ENCODE assay signal across 15 cellular contexts in genomic region chr15:65666257-65666656, GRCh38. TPM values are rescaled to one million over a fixed set of nuclear protein-coding genes. Genes with fewer than 3 reads are reported as not detected.
A peak's percentile ranks its signal among the peaks of the same experiment; 100 is the strongest.
DNase-seq lines count a peak whose midpoint lies in the region; ATAC-seq, FAIRE-seq and TF ChIP-seq lines count a peak whose summit lies in the region.
"Had no signal": no experiment of that assay in that cellular context is flagged by ENCODE, and none has a peak within 500 bp of the region (broad histone marks: within the 10 kb centered on the region; RNA-seq: fewer than 3 reads in every experiment).

No MANE protein-coding gene starts in this region.

- H3K9me3 ChIP-seq in endothelial cell of umbilical vein (replicated peaks; ENCODE audit: control insufficient read depth, insufficient read depth, low read length), result no peaks in the 10 kb centered on the region
- H3K9me3 ChIP-seq in HepG2 (ENCODE audit: low read length), result no peaks in the 10 kb centered on the region
- H3K9me3 ChIP-seq: heart left ventricle, ovary had no signal

- no peak for ATAC-seq in naive thymus-derived CD8-positive, alpha-beta T cell
- ATAC-seq in HepG2, result no peak
- ATAC-seq: heart left ventricle; stimulated activated effector memory CD8-positive, alpha-beta T cell treated with anti-CD3 and anti-CD28 coated beads, Interleukin-12 subunit alpha, Interleukin-12 subunit beta, amount 100 ng/mL, for 72 hours had no signal

- H3K79me2 ChIP-seq in endothelial cell of umbilical vein (ENCODE audit: control insufficient read depth, insufficient read depth, low read length), result no peaks in the 10 kb centered on the region
- no peaks in the 10 kb centered on the region for H3K79me2 ChIP-seq in HepG2 (ENCODE audit: insufficient read depth, low read length)

- H4K20me1 ChIP-seq in endothelial cell of umbilical vein (replicated peaks; ENCODE audit: control insufficient read depth, extremely low read depth, insufficient read depth, low read length), result no peaks in the 10 kb centered on the region
- no peaks in the 10 kb centered on the region for H4K20me1 ChIP-seq in HepG2 (ENCODE audit: insufficient read depth, low read length)

- no peak for FAIRE-seq in endothelial cell of umbilical vein (lab: Jason Lieb, UNC)
- no peak for FAIRE-seq in HepG2 (lab: Jason Lieb, UNC)

- H3K36me3 Mint-ChIP-seq in naive thymus-derived CD8-positive, alpha-beta T cell, result peaks cover 0 to 81% (median 9%) of the 10 kb centered on the region in 3 donors

- no peak overlapping the region for H2AFZ ChIP-seq in endothelial cell of umbilical vein (ENCODE audit: low read depth, low read length)
- H2AFZ ChIP-seq in HepG2 (ENCODE audit: low read length), result no peak overlapping the region

- H3K27ac ChIP-seq in endothelial cell of umbilical vein (ENCODE audit: insufficient read depth, low read depth, low read length) (peak overlapping the region; percentile 7), HepG2 (ENCODE audit: extremely low read length, insufficient read depth, low read length) (no peak overlapping the region)
- H3K27ac ChIP-seq: heart left ventricle, ovary had no signal

- no peak overlapping the region for H3K4me3 Mint-ChIP-seq in naive thymus-derived CD8-positive, alpha-beta T cell
- H3K4me3 Mint-ChIP-seq: activated T-cell treated with anti-CD3 and anti-CD28 coated beads, Interleukin-2, amount 50 U/mL, for 72 hours; CD8-positive, alpha-beta memory T cell; stimulated activated effector memory CD8-positive, alpha-beta T cell treated with anti-CD3 and anti-CD28 coated beads, Interleukin-12 subunit alpha, Interleukin-12 subunit beta, amount 100 ng/mL, for 72 hours had no signal

- H3K4me1 ChIP-seq in endothelial cell of umbilical vein (ENCODE audit: control insufficient read depth, extremely low read depth, insufficient read depth, low read length) (peaks cover 7% of the 10 kb centered on the region), HepG2 (ENCODE audit: insufficient read depth, low read length) (no peaks in the 10 kb centered on the region)
- H3K4me1 ChIP-seq: heart left ventricle had no signal

- H3K4me2 ChIP-seq in endothelial cell of umbilical vein (ENCODE audit: insufficient read depth, low read length) (no peak overlapping the region), HepG2 (ENCODE audit: low read depth, low read length) (no peak overlapping the region)

- H3K27me3 Mint-ChIP-seq in naive thymus-derived CD8-positive, alpha-beta T cell, result no peaks in the 10 kb centered on the region
- H3K27me3 Mint-ChIP-seq: CD8-positive, alpha-beta memory T cell had no signal

- no peak for TF ChIP-seq RAD21 in HepG2 (CRISPR knock-in tag; IDR thresholded peaks at IDR 0.05)

- H3K9me1 ChIP-seq in endothelial cell of umbilical vein (replicated peaks; ENCODE audit: control insufficient read depth, extremely low read depth, insufficient read depth, low read length), result no peaks in the 10 kb centered on the region

- in situ Hi-C loops in HepG2 (cut with HindIII; ENCODE audit: extremely low pct_ligation_motif_present, low pct_unique_long_range_greater_than_20kb), result no loop called here

- TF ChIP-seq POLR2A in endothelial cell of umbilical vein (IDR thresholded peaks at IDR 0.05; ENCODE audit: low read depth, low read length), result no peak
- TF ChIP-seq POLR2A in HepG2 (IDR thresholded peaks at IDR 0.05; ENCODE audit: insufficient read depth in 1 of 2, low read depth in 2 of 2, low read length in 2 of 2), result no peak

- TF ChIP-seq EP300 in HepG2 (IDR thresholded peaks at IDR 0.05; ENCODE audit: low read depth in 2 of 2, low read length in 2 of 2) (no peak), HepG2 (CRISPR knock-in tag; IDR thresholded peaks at IDR 0.05; ENCODE audit: borderline replicate concordance) (no peak)

- DNase-seq in BJ (ENCODE audit: low read depth), result peak; percentile 27
- DNase-seq in NCI-H460 (ENCODE audit: extremely low read depth, low read depth), result peak; percentile 6
- DNase-seq in endothelial cell of umbilical vein (ENCODE audit: low read depth, low spot score), result peak; percentile 28
- DNase-seq in medulla oblongata (ENCODE audit: extremely low spot score), result peak; percentile 47
- DNase-seq in naive thymus-derived CD8-positive, alpha-beta T cell, result no peak
- no peak for DNase-seq in HepG2 (ENCODE audit: low spot score)
- no peak for DNase-seq in NCI-H510A treated with DMSO at 0.1 percent for 48 hours (lab: John Stamatoyannopoulos, UW)
- DNase-seq in GF-D8 (lab: John Stamatoyannopoulos, UW), result no peak
- DNase-seq: activated T-cell treated with anti-CD3 and anti-CD28 coated beads, Interleukin-2, amount 50 U/mL, for 72 hours; CD8-positive, alpha-beta memory T cell; heart left ventricle; NCI-H82; ovary; stimulated activated CD4-positive, alpha-beta T cell treated with anti-CD3 and anti-CD28 coated beads, Interleukin-1b, Interleukin-23, amount 100 ng/mL, for 48 hours had no signal

- H3K9ac ChIP-seq in endothelial cell of umbilical vein (replicated peaks; ENCODE audit: extremely low read depth, insufficient read depth, low read length), result no peak overlapping the region
- no peak overlapping the region for H3K9ac ChIP-seq in HepG2 (ENCODE audit: insufficient read depth, low read depth, low read length)

- no peaks in the 10 kb centered on the region for H3K4me1 Mint-ChIP-seq in naive thymus-derived CD8-positive, alpha-beta T cell
- H3K4me1 Mint-ChIP-seq: CD8-positive, alpha-beta memory T cell; stimulated activated effector memory CD8-positive, alpha-beta T cell treated with anti-CD3 and anti-CD28 coated beads, Interleukin-12 subunit alpha, Interleukin-12 subunit beta, amount 100 ng/mL, for 72 hours had no signal

- H3K27me3 ChIP-seq in BJ (ENCODE audit: control insufficient read depth, insufficient read depth, low read length) (no peaks in the 10 kb centered on the region), endothelial cell of umbilical vein (ENCODE audit: control insufficient read depth in 2 of 2, insufficient read depth in 2 of 2, low read length in 2 of 2) (no peaks in the 10 kb centered on the region), HepG2 (ENCODE audit: control insufficient read depth in 1 of 2, insufficient read depth in 2 of 2, low read length in 2 of 2) (no peaks in the 10 kb centered on the region)
- H3K27me3 ChIP-seq: heart left ventricle, ovary had no signal

- dilution Hi-C loops in endothelial cell of umbilical vein (cut with MboI; ENCODE audit: extremely low pct_ligation_motif_present, low sequenced_read_pairs), result no loop called here

- peaks cover 2% of the 10 kb centered on the region for H3K36me3 ChIP-seq in BJ (ENCODE audit: control insufficient read depth, insufficient read depth, low read length)
- peaks cover 0 to 4% of the 10 kb centered on the region in 2 experiments for H3K36me3 ChIP-seq in endothelial cell of umbilical vein (ENCODE audit: control insufficient read depth in 2 of 2, extremely low read depth in 1 of 2, insufficient read depth in 2 of 2, low read length in 2 of 2)
- peaks cover 0 to 51% of the 10 kb centered on the region in 2 experiments; a peak in 4 of 5 replicates for H3K36me3 ChIP-seq in HepG2 (replicated peaks in 1 of 2; ENCODE audit: control insufficient read depth in 1 of 2, insufficient read depth in 2 of 2, low read length in 2 of 2)
- H3K36me3 ChIP-seq: ovary had no signal

- TF ChIP-seq CTCF in BJ (IDR thresholded peaks at IDR 0.05; ENCODE audit: insufficient read depth, low read depth, low read length) (0 out of 2 replicates have a peak, but pooled peaks have one; percentile 2), endothelial cell of umbilical vein (IDR thresholded peaks at IDR 0.05; ENCODE audit: extremely low read depth in 1 of 2, insufficient read depth in 1 of 2, low read depth in 1 of 2, low read length in 2 of 2) (no peak), HepG2 (CRISPR knock-in tag; IDR thresholded peaks at IDR 0.05) (no peak)

- POLR2A ChIA-PET in BJ (lab: Charles Lee) (no interaction called here), endothelial cell of umbilical vein (lab: Charles Lee) (no interaction called here), HepG2 (lab: Yijun Ruan, JAX) (no interaction called here)
- POLR2A ChIA-PET in naive thymus-derived CD8-positive, alpha-beta T cell (lab: Charles Lee), result no interaction called here

- intact Hi-C loops in endothelial cell of umbilical vein (cut with micrococcal nuclease), result no loop called here
- intact Hi-C loops in HepG2 (cut with micrococcal nuclease; ENCODE audit: unreplicated experiment), result no loop called here

- no peak overlapping the region for H3K4me3 ChIP-seq in BJ (ENCODE audit: low read depth, low read length)
- H3K4me3 ChIP-seq in endothelial cell of umbilical vein (replicated peaks in 1 of 3; ENCODE audit: insufficient read depth in 1 of 3, low read depth in 1 of 3, low read length in 3 of 3), result no peak overlapping the region
- H3K4me3 ChIP-seq in HepG2 (replicated peaks in 1 of 3; ENCODE audit: insufficient read depth in 1 of 3, low read depth in 2 of 3, low read length in 3 of 3), result no peak overlapping the region
- H3K4me3 ChIP-seq: heart left ventricle, ovary had no signal

- no peaks in the 10 kb centered on the region for H3K9me3 Mint-ChIP-seq in naive thymus-derived CD8-positive, alpha-beta T cell
- H3K9me3 Mint-ChIP-seq: activated T-cell treated with anti-CD3 and anti-CD28 coated beads, Interleukin-2, amount 50 U/mL, for 72 hours; CD8-positive, alpha-beta memory T cell; stimulated activated effector memory CD8-positive, alpha-beta T cell treated with anti-CD3 and anti-CD28 coated beads, Interleukin-12 subunit alpha, Interleukin-12 subunit beta, amount 100 ng/mL, for 72 hours had no signal

- no TSS peak for BruUV-seq in endothelial cell of umbilical vein (replicated peaks; lab: Mats Ljungman, UMichigan)
- BruUV-seq in HepG2 (replicated peaks; lab: Mats Ljungman, UMichigan), result no TSS peak

- CTCF ChIA-PET in BJ (lab: Yijun Ruan, JAX), result no interaction called here
- CTCF ChIA-PET in endothelial cell of umbilical vein (lab: Charles Lee), result no interaction called here
- CTCF ChIA-PET in HepG2 (lab: Yijun Ruan, JAX; ENCODE audit: low intra/inter-chr PET ratio, low total read pairs), result no interaction called here

- WGBS in HepG2 (ENCODE audit: low lambda C conversion rate), result 91% methylated on average over 3 of the region's 3 CpGs

- H3K27ac Mint-ChIP-seq in naive thymus-derived CD8-positive, alpha-beta T cell, result no peak overlapping the region
- H3K27ac Mint-ChIP-seq: stimulated activated effector memory CD8-positive, alpha-beta T cell treated with anti-CD3 and anti-CD28 coated beads, Interleukin-12 subunit alpha, Interleukin-12 subunit beta, amount 100 ng/mL, for 72 hours had no signal

RNA-seq across cellular contexts. Expression of gene SLC24A1, which starts 44.5 kb away (rescaled TPM):
- polyA plus RNA-seq in BJ (2011; rRNA removed) (7.0 and 8.9 TPM in 2 replicates), endothelial cell of umbilical vein (3.6 and 5.4 TPM in 2 replicates), HepG2 (2011; rRNA removed) (4.8 and 5.9 TPM in 2 replicates)
- 7.7 and 15.2 TPM in 2 replicates for polyA minus RNA-seq in BJ (2011; rRNA and poly(A)+ RNA removed)
- 3.9 and 4.4 TPM in 2 replicates for total RNA-seq in NCI-H460 (2014; rRNA removed; shearing (Covaris generic))
- polyA plus RNA-seq in NCI-H460 (2014; cell fraction: nucleus; rRNA removed), result 3.7 and 6.0 TPM in 2 replicates
- total RNA-seq in endothelial cell of umbilical vein (5.4 and 7.3 TPM in 2 replicates), HepG2 (2016; rRNA removed; fragmentation: Illumina TruSeq; extraction: Trizol) (6.8 and 8.3 TPM in 2 replicates)
- polyA plus RNA-seq in endothelial cell of umbilical vein (2011; cell fraction: cytosol; rRNA removed), result 4.0 and 4.2 TPM in 2 replicates
- polyA plus RNA-seq in endothelial cell of umbilical vein (2011; cell fraction: nucleus; rRNA removed), result 5.4 and 6.7 TPM in 2 replicates
- 5.9 and 7.3 TPM in 2 replicates for polyA plus RNA-seq in endothelial cell of umbilical vein (2012)
- 8.7 and 11.2 TPM in 2 replicates for polyA minus RNA-seq in endothelial cell of umbilical vein
- polyA minus RNA-seq in endothelial cell of umbilical vein (2011; cell fraction: cytosol; rRNA and poly(A)+ RNA removed), result 0.82 TPM
- 5.8 and 8.5 TPM in 2 replicates for polyA minus RNA-seq in endothelial cell of umbilical vein (2011; cell fraction: nucleus; rRNA and poly(A)+ RNA removed)
- 1 to 10 TPM; 5.0 to 6.6 TPM for total RNA-seq in naive thymus-derived CD8-positive, alpha-beta T cell
- 1 to 10 TPM in 2 of 3 donors, under 1 TPM in 1; 0.93 to 2.4 (median 1.7) TPM for polyA plus RNA-seq in naive thymus-derived CD8-positive, alpha-beta T cell
- 6.6 and 9.0 TPM in 2 replicates for total RNA-seq in HepG2 (2016; cell fraction: cytosol; rRNA removed; fragmentation: Illumina TruSeq; extraction: Trizol; ENCODE audit: low read depth)
- 7.0 and 8.5 TPM in 2 replicates for total RNA-seq in HepG2 (2016; cell fraction: insoluble cytoplasmic fraction; rRNA removed; fragmentation: Illumina TruSeq; extraction: Trizol)
- 3.9 and 5.4 TPM in 2 replicates for total RNA-seq in HepG2 (2016; cell fraction: membrane; rRNA removed; fragmentation: Illumina TruSeq; extraction: Trizol)
- 9.5 and 9.6 TPM in 2 replicates for total RNA-seq in HepG2 (2016; cell fraction: nucleus; rRNA removed; fragmentation: Illumina TruSeq; extraction: Trizol)
- 3.8 and 3.9 TPM in 2 replicates for polyA plus RNA-seq in HepG2 (2011; cell fraction: cytosol; rRNA removed)
- polyA plus RNA-seq in HepG2 (2011; cell fraction: nucleus; rRNA removed), result 5.0 and 5.5 TPM in 2 replicates
- polyA plus RNA-seq in HepG2 (2012), result 5.3 and 9.8 TPM in 2 replicates
- 0.87 and 0.99 TPM in 2 replicates for polyA plus RNA-seq in HepG2 (2016; cell fraction: cytosol; fragmentation: Illumina TruSeq; extraction: Trizol; ENCODE audit: low read depth)
- 6.5 and 6.9 TPM in 2 replicates for polyA plus RNA-seq in HepG2 (2016; cell fraction: insoluble cytoplasmic fraction; fragmentation: Illumina TruSeq; extraction: Trizol; ENCODE audit: low read depth)
- 1.4 and 2.0 TPM in 2 replicates for polyA plus RNA-seq in HepG2 (2016; cell fraction: membrane; fragmentation: Illumina TruSeq; extraction: Trizol; ENCODE audit: low read depth)
- 10.2 and 12.9 TPM in 2 replicates for polyA plus RNA-seq in HepG2 (2016; cell fraction: nucleus; fragmentation: Illumina TruSeq; extraction: Trizol; ENCODE audit: insufficient read depth, low read depth)
- 6.8 and 24.1 TPM in 2 replicates for polyA minus RNA-seq in HepG2 (2011; rRNA and poly(A)+ RNA removed; ENCODE audit: low replicate concordance)
- 7.3 and 7.8 TPM in 2 replicates for polyA minus RNA-seq in HepG2 (2011; cell fraction: cytosol; rRNA and poly(A)+ RNA removed)
- polyA minus RNA-seq in HepG2 (2011; cell fraction: nucleus; rRNA and poly(A)+ RNA removed), result 12.4 and 12.7 TPM in 2 replicates

RNA-seq across cellular contexts. Expression of gene INTS14, which starts 55.3 kb away (rescaled TPM):
- polyA plus RNA-seq in BJ (2011; rRNA removed), result 37.3 and 53.3 TPM in 2 replicates
- 22.6 and 28.2 TPM in 2 replicates for polyA minus RNA-seq in BJ (2011; rRNA and poly(A)+ RNA removed)
- total RNA-seq in NCI-H460 (2014; rRNA removed; shearing (Covaris generic)), result 52.7 and 60.3 TPM in 2 replicates
- polyA plus RNA-seq in NCI-H460 (2014; cell fraction: nucleus; rRNA removed), result 56.8 and 90.2 TPM in 2 replicates
- 41.7 and 44.6 TPM in 2 replicates for total RNA-seq in endothelial cell of umbilical vein
- 45.8 and 52.6 TPM in 2 replicates for polyA plus RNA-seq in endothelial cell of umbilical vein
- 45.9 and 47.5 TPM in 2 replicates for polyA plus RNA-seq in endothelial cell of umbilical vein (2011; cell fraction: cytosol; rRNA removed)
- 87.7 and 92.6 TPM in 2 replicates for polyA plus RNA-seq in endothelial cell of umbilical vein (2011; cell fraction: nucleus; rRNA removed)
- polyA plus RNA-seq in endothelial cell of umbilical vein (2012), result 30.9 and 47.5 TPM in 2 replicates
- 57.6 and 78.6 TPM in 2 replicates for polyA minus RNA-seq in endothelial cell of umbilical vein
- 31.7 TPM for polyA minus RNA-seq in endothelial cell of umbilical vein (2011; cell fraction: cytosol; rRNA and poly(A)+ RNA removed)
- polyA minus RNA-seq in endothelial cell of umbilical vein (2011; cell fraction: nucleus; rRNA and poly(A)+ RNA removed), result 51.1 and 61.3 TPM in 2 replicates
- total RNA-seq in naive thymus-derived CD8-positive, alpha-beta T cell, result 10 to 100 TPM; 48.8 to 53.2 TPM
- polyA plus RNA-seq in naive thymus-derived CD8-positive, alpha-beta T cell, result 10 to 100 TPM; 20.4 to 30.3 (median 24.0) TPM
- 52.0 and 57.8 TPM in 2 replicates for total RNA-seq in HepG2 (2016; rRNA removed; fragmentation: Illumina TruSeq; extraction: Trizol)
- total RNA-seq in HepG2 (2016; cell fraction: cytosol; rRNA removed; fragmentation: Illumina TruSeq; extraction: Trizol; ENCODE audit: low read depth), result 17.0 and 20.8 TPM in 2 replicates
- total RNA-seq in HepG2 (2016; cell fraction: insoluble cytoplasmic fraction; rRNA removed; fragmentation: Illumina TruSeq; extraction: Trizol), result 51.9 and 56.4 TPM in 2 replicates
- 49.9 and 57.9 TPM in 2 replicates for total RNA-seq in HepG2 (2016; cell fraction: membrane; rRNA removed; fragmentation: Illumina TruSeq; extraction: Trizol)
- total RNA-seq in HepG2 (2016; cell fraction: nucleus; rRNA removed; fragmentation: Illumina TruSeq; extraction: Trizol), result 46.7 and 47.9 TPM in 2 replicates
- polyA plus RNA-seq in HepG2 (2011; rRNA removed), result 32.9 and 41.4 TPM in 2 replicates
- 33.9 and 35.7 TPM in 2 replicates for polyA plus RNA-seq in HepG2 (2011; cell fraction: cytosol; rRNA removed)
- polyA plus RNA-seq in HepG2 (2011; cell fraction: nucleus; rRNA removed), result 38.0 and 47.8 TPM in 2 replicates
- 19.7 and 28.3 TPM in 2 replicates for polyA plus RNA-seq in HepG2 (2012)
- 17.3 and 20.3 TPM in 2 replicates for polyA plus RNA-seq in HepG2 (2016; cell fraction: cytosol; fragmentation: Illumina TruSeq; extraction: Trizol; ENCODE audit: low read depth)
- 50.5 and 52.9 TPM in 2 replicates for polyA plus RNA-seq in HepG2 (2016; cell fraction: insoluble cytoplasmic fraction; fragmentation: Illumina TruSeq; extraction: Trizol; ENCODE audit: low read depth)
- polyA plus RNA-seq in HepG2 (2016; cell fraction: membrane; fragmentation: Illumina TruSeq; extraction: Trizol; ENCODE audit: low read depth), result 34.9 and 41.5 TPM in 2 replicates
- 61.6 and 62.0 TPM in 2 replicates for polyA plus RNA-seq in HepG2 (2016; cell fraction: nucleus; fragmentation: Illumina TruSeq; extraction: Trizol; ENCODE audit: insufficient read depth, low read depth)
- 35.4 and 83.9 TPM in 2 replicates for polyA minus RNA-seq in HepG2 (2011; rRNA and poly(A)+ RNA removed; ENCODE audit: low replicate concordance)
- polyA minus RNA-seq in HepG2 (2011; cell fraction: cytosol; rRNA and poly(A)+ RNA removed), result 26.2 and 26.6 TPM in 2 replicates
- polyA minus RNA-seq in HepG2 (2011; cell fraction: nucleus; rRNA and poly(A)+ RNA removed), result 66.4 and 78.2 TPM in 2 replicates

Comparison
In these comparisons a context has a peak if more than half of its experiments do, and no peak if none do; other contexts are left out.
1. DNase-seq: peak in BJ (single experiment), NCI-H460 (single experiment), endothelial cell of umbilical vein (single experiment) and medulla oblongata (single experiment); none in naive thymus-derived CD8-positive, alpha-beta T cell (0 of 10), HepG2 (single experiment), NCI-H510A treated with DMSO at 0.1 percent for 48 hours (single experiment) and GF-D8 (single experiment).